11 cellular contexts compared by ENCODE assay signal in the genomic region with DNA sequence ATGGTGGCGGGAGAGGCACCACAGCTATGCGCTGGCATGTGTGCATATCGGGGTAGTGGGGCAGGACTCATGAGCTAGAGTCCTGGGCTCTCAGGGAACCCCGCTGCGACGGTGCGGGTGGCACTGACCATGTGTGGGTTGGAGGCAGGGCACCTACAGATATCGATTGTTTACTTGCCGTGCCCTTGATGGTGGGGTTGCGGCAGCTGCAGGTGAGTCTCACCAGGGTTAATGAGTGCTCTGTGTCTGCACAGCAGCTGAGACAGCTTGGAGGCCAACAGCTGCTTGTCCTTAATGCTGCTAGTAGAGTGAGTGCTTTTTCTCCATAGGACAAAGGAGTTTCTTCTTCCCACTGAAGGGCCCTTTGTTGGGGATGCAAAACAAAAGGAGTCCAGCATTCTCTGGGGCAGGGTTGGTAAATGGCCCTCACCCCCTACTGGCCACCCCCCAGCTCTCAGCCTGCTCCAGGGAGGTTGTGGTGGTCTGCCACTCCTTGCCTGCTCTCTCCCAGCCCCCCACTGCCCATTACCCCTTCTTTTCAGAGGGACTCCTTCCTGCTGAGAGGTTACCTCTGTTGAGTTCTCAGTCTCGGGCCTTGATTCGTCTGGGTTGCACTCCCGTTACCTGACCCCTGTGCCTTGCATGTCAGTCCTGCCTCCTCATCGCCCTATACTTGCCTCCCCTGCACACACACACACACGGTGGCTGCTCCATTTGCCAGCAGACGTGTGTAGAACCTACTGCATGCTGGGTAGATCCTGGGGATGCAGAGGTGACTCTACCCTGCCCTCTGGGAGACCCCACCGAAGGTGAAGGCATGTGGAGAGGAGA. TPM values are rescaled to one million over a fixed set of nuclear protein-coding genes. Genes with fewer than 3 reads are reported as not detected.
DNase-seq lines count a peak whose midpoint lies in the region; ATAC-seq and TF ChIP-seq lines count a peak whose summit lies in the region.
"Had no signal": no experiment of that assay in that cellular context is flagged by ENCODE, and none has a peak within 500 bp of the region (broad histone marks: within the 10 kb centered on the region; RNA-seq: fewer than 3 reads in every experiment).

No MANE protein-coding gene starts in this region.

- H3K27me3 ChIP-seq in dorsolateral prefrontal cortex (no peaks in the 10 kb centered on the region), hepatocyte (no peaks in the 10 kb centered on the region)

- H4K20me1 ChIP-seq in hepatocyte (ENCODE audit: insufficient read depth, poor library complexity, severe bottlenecking): no peaks in the 10 kb centered on the region

- no peaks in the 10 kb centered on the region for H3K9me2 ChIP-seq in hepatocyte (replicated peaks; ENCODE audit: insufficient read depth)

- H3K27me3 Mint-ChIP-seq in nephron (ENCODE audit: low read depth): peaks cover 3% of the 10 kb centered on the region
- no peaks in the 10 kb centered on the region for H3K27me3 Mint-ChIP-seq in activated CD8-positive, alpha-beta T cell treated with anti-CD3 and anti-CD28 coated beads for 36 hours

- intact Hi-C loops in dorsolateral prefrontal cortex (cut with DNase I): loop anchor here in 1 of 2 donors (5.0 kb wide), 1 partner anchor 50 kb away; no protein-coding TSS in a partner anchor
- intact Hi-C loops in activated CD8-positive, alpha-beta T cell treated with anti-CD3 and anti-CD28 coated beads for 36 hours (cut with micrococcal nuclease): no loop called here

- POLR2A ChIA-PET in activated CD8-positive, alpha-beta T cell treated with anti-CD3 and anti-CD28 coated beads for 36 hours (lab: Charles Lee): interaction anchor here (1.0 kb wide), 2 partner anchors 24 to 54 kb away, joined by 3 read pairs; no protein-coding TSS in a partner anchor

- H3K36me3 Mint-ChIP-seq in nephron (ENCODE audit: low read depth): no peaks in the 10 kb centered on the region
- H3K36me3 Mint-ChIP-seq in activated CD8-positive, alpha-beta T cell treated with anti-CD3 and anti-CD28 coated beads for 36 hours (ENCODE audit: low read depth): no peaks in the 10 kb centered on the region

- H3K4me1 Mint-ChIP-seq in nephron: peaks cover 48% of the 10 kb centered on the region
- H3K4me1 Mint-ChIP-seq in activated CD8-positive, alpha-beta T cell treated with anti-CD3 and anti-CD28 coated beads for 36 hours (ENCODE audit: low read depth): peaks cover 36% of the 10 kb centered on the region

- CTCF ChIA-PET in activated CD8-positive, alpha-beta T cell treated with anti-CD3 and anti-CD28 coated beads for 36 hours (lab: Charles Lee): interaction anchor here (1.4 kb wide), 1 partner anchor 12 kb away, joined by 9 read pairs; no protein-coding TSS in a partner anchor

- peaks cover 10% of the 10 kb centered on the region for H3K4me1 ChIP-seq in hepatocyte (ENCODE audit: insufficient read depth)

- no peak overlapping the region for H2AFZ ChIP-seq in hepatocyte

- no peaks in the 10 kb centered on the region for H3K9me3 Mint-ChIP-seq in nephron
- no peaks in the 10 kb centered on the region for H3K9me3 Mint-ChIP-seq in activated CD8-positive, alpha-beta T cell treated with anti-CD3 and anti-CD28 coated beads for 36 hours

- H3K79me2 ChIP-seq in hepatocyte: peaks cover 92% of the 10 kb centered on the region

- H3K4me3 ChIP-seq in dorsolateral prefrontal cortex (peak overlapping the region in 43 of 59 donors; percentile 1 to 60 (median 35)), hepatocyte (no peak overlapping the region)

- TF ChIP-seq CTCF in dorsolateral prefrontal cortex (IDR thresholded peaks at IDR 0.05 in 54 of 56, conservative IDR thresholded peaks at IDR 0.05 in 2 of 56; ENCODE audit: low read depth in 1 of 56, partially characterized antibody in 56 of 56) (peak in 18 of 56 donors; percentile 13 to 48 (median 24)), nephron (IDR thresholded peaks at IDR 0.05; ENCODE audit: unreplicated experiment in 3 of 3) (no peak), hepatocyte (IDR thresholded peaks at IDR 0.05; ENCODE audit: poor library complexity) (no peak)
- TF ChIP-seq CTCF in activated CD8-positive, alpha-beta T cell treated with anti-CD3 and anti-CD28 coated beads for 36 hours (IDR thresholded peaks at IDR 0.05): no peak

- no peak for ATAC-seq in activated CD8-positive, alpha-beta T cell treated with anti-CD3 and anti-CD28 coated beads for 36 hours
- no peak for ATAC-seq in GM18907 (IDR thresholded peaks at IDR 0.05; ENCODE audit: unreplicated experiment)
- ATAC-seq in GM19467 (IDR thresholded peaks at IDR 0.05; ENCODE audit: unreplicated experiment): no peak

- DNase-seq in COLO668 (lab: John Stamatoyannopoulos, UW; ENCODE audit: unreplicated experiment) (peak; percentile 88), NCI-H2029 (lab: John Stamatoyannopoulos, UW) (peak; percentile 25), dorsolateral prefrontal cortex (peak in 4 of 10 donors; percentile 56 to 76 (median 70)), hepatocyte (ENCODE audit: low spot score) (no peak)
- DNase-seq in activated CD8-positive, alpha-beta T cell treated with anti-CD3 and anti-CD28 coated beads for 36 hours: no peak
- DNase-seq: aorta, MV-4-11 had no signal

- H3K9me3 ChIP-seq in hepatocyte (ENCODE audit: low read depth): no peaks in the 10 kb centered on the region

- no peak overlapping the region for H3K4me2 ChIP-seq in hepatocyte

- H3K27ac Mint-ChIP-seq in nephron: peak overlapping the region in 2 of 3 experiments; percentile 78 to 82
- no peak overlapping the region for H3K27ac Mint-ChIP-seq in activated CD8-positive, alpha-beta T cell treated with anti-CD3 and anti-CD28 coated beads for 36 hours

- peak overlapping the region in 58 of 59 donors; percentile 40 to 93 (median 82) for H3K27ac ChIP-seq in dorsolateral prefrontal cortex
- no peak overlapping the region for H3K27ac ChIP-seq in hepatocyte
- H3K27ac ChIP-seq: epithelial cell of prostate had no signal

- WGBS in hepatocyte (ENCODE audit: low lambda C conversion rate, missing lambda C conversion rate): 81% methylated on average over 17 of the region's 17 CpGs

- no peak overlapping the region for H3K4me3 Mint-ChIP-seq in nephron
- no peak overlapping the region for H3K4me3 Mint-ChIP-seq in activated CD8-positive, alpha-beta T cell treated with anti-CD3 and anti-CD28 coated beads for 36 hours

- H3K36me3 ChIP-seq in hepatocyte (replicated peaks; ENCODE audit: insufficient read depth, low read depth): no peaks in the 10 kb centered on the region

RNA-seq across cellular contexts. Expression of gene TBC1D14, which starts 52.8 kb away (rescaled TPM):
- total RNA-seq in dorsolateral prefrontal cortex (10 to 100 TPM; 44.0 to 85.9 (median 62.0) TPM), hepatocyte (46.1 and 50.8 TPM in 2 replicates)
- polyA plus RNA-seq in hepatocyte: 26.5 and 33.6 TPM in 2 replicates
- total RNA-seq in activated CD8-positive, alpha-beta T cell treated with anti-CD3 and anti-CD28 coated beads for 36 hours: 10 to 100 TPM; 34.7 to 36.3 TPM

Comparison
In these comparisons a context has a peak if more than half of its experiments do, and no peak if none do; other contexts are left out.
1. DNase-seq: peak in COLO668 (single experiment) and NCI-H2029 (single experiment); none in hepatocyte (single experiment) and activated CD8-positive, alpha-beta T cell treated with anti-CD3 and anti-CD28 coated beads for 36 hours (single experiment).